9 cellular contexts compared by ENCODE assay signal in the genomic region with DNA sequence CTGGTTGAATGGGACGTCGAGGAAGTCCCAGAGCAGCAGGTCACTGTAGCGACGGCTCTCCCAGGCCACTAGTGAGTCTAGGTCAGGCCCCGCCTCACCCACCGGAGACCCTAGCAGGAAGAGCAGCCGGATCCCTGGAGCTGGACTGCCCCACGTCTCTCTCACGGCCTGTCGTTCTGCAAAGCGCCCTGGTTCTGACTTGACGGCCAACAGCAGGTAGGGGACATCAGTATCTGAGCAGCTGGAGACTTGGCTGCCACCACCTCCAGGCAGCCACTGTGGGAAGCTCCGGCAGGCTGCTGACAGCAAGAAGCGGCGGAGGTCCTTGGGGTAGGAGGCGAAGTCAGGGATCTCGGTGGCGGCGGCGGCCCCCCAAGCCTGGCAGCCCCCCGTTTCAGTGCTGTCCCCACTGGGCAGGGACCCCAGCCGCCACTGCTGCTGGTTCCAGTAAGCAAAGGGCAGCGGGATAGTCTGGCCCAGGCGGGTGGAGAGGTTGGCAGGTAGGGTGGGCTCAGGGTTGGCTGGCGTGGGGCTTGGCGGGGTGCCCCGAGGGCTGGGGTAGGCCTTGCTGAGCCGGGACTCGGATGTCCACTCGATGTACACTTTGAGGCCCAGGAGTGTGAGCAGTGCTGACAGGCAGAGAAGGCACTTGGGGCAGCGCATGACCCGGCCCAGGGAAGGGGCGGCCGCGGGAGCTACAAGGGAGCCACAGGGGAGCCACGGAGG. TPM values are rescaled to one million over a fixed set of nuclear protein-coding genes. Genes with fewer than 3 reads are reported as not detected.
DNase-seq lines count a peak whose midpoint lies in the region; ATAC-seq, FAIRE-seq and TF ChIP-seq lines count a peak whose summit lies in the region.
"Had no signal": no experiment of that assay in that cellular context is flagged by ENCODE, and none has a peak within 500 bp of the region (broad histone marks: within the 10 kb centered on the region; RNA-seq: fewer than 3 reads in every experiment).

No MANE protein-coding gene starts in this region.

- H3K27me3 Mint-ChIP-seq in T-helper 17 cell: no peaks in the 10 kb centered on the region

- no peak for FAIRE-seq in urothelium cell line (lab: Jason Lieb, UNC)

- no peak overlapping the region for H2AFZ ChIP-seq in neuron (ENCODE audit: low read depth, low read length)

- H3K27me3 ChIP-seq in neuron (ENCODE audit: insufficient read depth, low read length): no peaks in the 10 kb centered on the region

- peaks cover 20% of the 10 kb centered on the region for H3K4me1 ChIP-seq in neuron (ENCODE audit: insufficient read depth, low read length)

- H3K4me3 ChIP-seq in AG09309 (ENCODE audit: control insufficient read depth, low read depth, low read length) (peak overlapping the region; percentile 52), fibroblast of the aortic adventitia (ENCODE audit: low read depth, low read length) (peak overlapping the region; percentile 62), neuron (ENCODE audit: low read length) (peak overlapping the region; percentile 47)

- TF ChIP-seq CTCF in AG09309 (IDR thresholded peaks at IDR 0.05; ENCODE audit: control insufficient read depth, insufficient read depth, low read depth, low read length, missing control alignments): no peak
- no peak for TF ChIP-seq CTCF in fibroblast of the aortic adventitia (IDR thresholded peaks at IDR 0.05; ENCODE audit: insufficient read depth, low read length)

- DNase-seq in AG09309 (ENCODE audit: low read depth) (no peak), T-helper 17 cell (no peak), fibroblast of the aortic adventitia (ENCODE audit: low read depth) (no peak), urothelium cell line (ENCODE audit: low spot score) (no peak), NCI-H1092 treated with DMSO at 0.1 percent for 48 hours (lab: John Stamatoyannopoulos, UW) (no peak)

- peaks cover 40% of the 10 kb centered on the region for H3K36me3 ChIP-seq in neuron (ENCODE audit: insufficient read depth, low read length)

- peak overlapping the region; percentile 96 for H3K27ac Mint-ChIP-seq in T-helper 17 cell
- H3K27ac Mint-ChIP-seq: T-helper 1 cell treated with Interleukin-12 subunit alpha and Interleukin-12 subunit beta and Interleukin-4 antibody, amounts not matched to agents 30 μg/mL and 1 μg/mL, for 36 hours had no signal

- H3K9me3 ChIP-seq in T-helper 17 cell (ENCODE audit: control insufficient read depth, low read length, poor library complexity, severe bottlenecking) (no peaks in the 10 kb centered on the region), neuron (ENCODE audit: low read length) (no peaks in the 10 kb centered on the region)

- H3K36me3 Mint-ChIP-seq in T-helper 17 cell (ENCODE audit: low read depth): peaks cover 5% of the 10 kb centered on the region

- peaks cover 29% of the 10 kb centered on the region for H3K4me1 Mint-ChIP-seq in T-helper 17 cell

- no peak for ATAC-seq in T-helper 17 cell
- no peak for ATAC-seq in GM21717 (IDR thresholded peaks at IDR 0.05; ENCODE audit: unreplicated experiment)
- no peak for ATAC-seq in HG03097 (IDR thresholded peaks at IDR 0.05; ENCODE audit: low FRiP score, unreplicated experiment)

- peak overlapping the region; percentile 98 for H3K4me3 Mint-ChIP-seq in T-helper 17 cell
- H3K4me3 Mint-ChIP-seq: T-helper 1 cell treated with Interleukin-12 subunit alpha and Interleukin-12 subunit beta and Interleukin-4 antibody, amounts not matched to agents 30 μg/mL and 1 μg/mL, for 36 hours had no signal

RNA-seq across cellular contexts. Expression of a gene that starts 0.9 kb away (rescaled TPM):
- total RNA-seq in T-helper 17 cell (1 to 10 TPM; 3.4 to 4.8 TPM), fibroblast of the aortic adventitia (ENCODE audit: low replicate concordance) (1.5 and 2.1 TPM in 2 replicates)

RNA-seq across cellular contexts. Expression of a gene that starts 13.4 kb away (rescaled TPM):
- total RNA-seq in T-helper 17 cell: 10 to 100 TPM; 24.1 to 27.9 TPM
- 29.3 and 31.2 TPM in 2 replicates for total RNA-seq in fibroblast of the aortic adventitia (ENCODE audit: low replicate concordance)

RNA-seq across cellular contexts. Expression of a gene that starts 16.7 kb away (rescaled TPM):
- total RNA-seq in T-helper 17 cell (not detected), fibroblast of the aortic adventitia (ENCODE audit: low replicate concordance) (not detected in 2 replicates)

RNA-seq across cellular contexts. Expression of a gene that starts 28.7 kb away (rescaled TPM):
- 10 to 100 TPM; 13.2 to 14.7 TPM for total RNA-seq in T-helper 17 cell
- 3.5 and 15.3 TPM in 2 replicates for total RNA-seq in fibroblast of the aortic adventitia (ENCODE audit: low replicate concordance)

RNA-seq across cellular contexts. Expression of a gene that starts 29.1 kb away (rescaled TPM):
- total RNA-seq in T-helper 17 cell (10 to 100 TPM; 12.0 to 13.0 TPM), fibroblast of the aortic adventitia (ENCODE audit: low replicate concordance) (12.1 and 14.6 TPM in 2 replicates)
